8 cellular contexts compared by ENCODE assay signal in genomic region chr2:179842498-179843153, GRCh38. TPM values are rescaled to one million over a fixed set of nuclear protein-coding genes. Genes with fewer than 3 reads are reported as not detected.
A peak's percentile ranks its signal among the peaks of the same experiment; 100 is the strongest.
DNase-seq lines count a peak whose midpoint lies in the region; ATAC-seq and TF ChIP-seq lines count a peak whose summit lies in the region.

No MANE protein-coding gene starts in this region.

- H3K9me2 ChIP-seq in SK-N-SH: no peaks in the 10 kb centered on the region

- ATAC-seq in HG02642 (IDR thresholded peaks at IDR 0.05; ENCODE audit: poor library complexity, unreplicated experiment): peak; percentile 60
- ATAC-seq in HG02759 (IDR thresholded peaks at IDR 0.05; ENCODE audit: unreplicated experiment): no peak

- POLR2A ChIA-PET in SK-N-SH (lab: Yijun Ruan, JAX): no interaction called here

- H3K27me3 ChIP-seq in SK-N-SH (ENCODE audit: insufficient read depth) (no peaks in the 10 kb centered on the region; the same call in 1 of the 2 replicates), suprapubic skin (no peaks in the 10 kb centered on the region)

- no peak overlapping the region for H3K4me2 ChIP-seq in SK-N-SH

- peaks cover 0 to 2% of the 10 kb centered on the region in 2 experiments; a peak in 2 of 4 replicates for H3K4me1 ChIP-seq in SK-N-SH (ENCODE audit: control insufficient read depth in 1 of 2, insufficient read depth in 2 of 2, low read depth in 1 of 2, low read length in 1 of 2)
- no peaks in the 10 kb centered on the region for H3K4me1 ChIP-seq in suprapubic skin

- H3K27ac ChIP-seq in SK-N-SH (ENCODE audit: low read depth in 2 of 2, low read length in 1 of 2) (no peak overlapping the region), suprapubic skin (no peak overlapping the region)

- H2AFZ ChIP-seq in SK-N-SH (ENCODE audit: low read depth): no peak overlapping the region

- TF ChIP-seq CTCF in SK-N-SH (IDR thresholded peaks at IDR 0.05) (peak; percentile 63), suprapubic skin (IDR thresholded peaks at IDR 0.05) (no peak)

- WGBS in SK-N-SH (ENCODE audit: low lambda C conversion rate): 48% methylated on average over 4 of the region's 4 CpGs
- 44% methylated on average over 4 of the region's 4 CpGs for WGBS in suprapubic skin

- H3K4me3 ChIP-seq in SK-N-SH (ENCODE audit: low read depth in 2 of 2, low read length in 1 of 2): no peak overlapping the region
- H3K4me3 ChIP-seq in suprapubic skin: no peak overlapping the region

- no peaks in the 10 kb centered on the region for H3K79me2 ChIP-seq in SK-N-SH (ENCODE audit: insufficient read depth)

- TF ChIP-seq POLR2A in suprapubic skin (IDR thresholded peaks at IDR 0.05): no peak

- CTCF ChIA-PET in SK-N-SH (lab: Yijun Ruan, JAX): interaction anchor here (0.7 to 5.0 kb wide), 17 partner anchors 10 to 235 kb away, joined by 3 to 52 read pairs (median 4); no protein-coding TSS in a partner anchor

- no peak for TF ChIP-seq EP300 in SK-N-SH (IDR thresholded peaks at IDR 0.05; ENCODE audit: borderline replicate concordance in 1 of 2, low read depth in 1 of 2, low read length in 1 of 2)
- no peak for TF ChIP-seq EP300 in suprapubic skin (IDR thresholded peaks at IDR 0.05)

- H4K20me1 ChIP-seq in SK-N-SH (ENCODE audit: insufficient read depth): no peaks in the 10 kb centered on the region

- H3K9me3 ChIP-seq in SK-N-SH (no peaks in the 10 kb centered on the region), suprapubic skin (no peaks in the 10 kb centered on the region)

- no peak overlapping the region for H3K9ac ChIP-seq in SK-N-SH

- H3K36me3 ChIP-seq in SK-N-SH (replicated peaks in 1 of 2; ENCODE audit: control insufficient read depth in 1 of 2, insufficient read depth in 2 of 2, low read length in 1 of 2) (no peaks in the 10 kb centered on the region), suprapubic skin (no peaks in the 10 kb centered on the region)

- H3F3A ChIP-seq in SK-N-SH (replicated peaks; ENCODE audit: insufficient read depth): no peaks in the 10 kb centered on the region

- TF ChIP-seq RAD21 in SK-N-SH (IDR thresholded peaks at IDR 0.05; ENCODE audit: low read length): peak; percentile 85

- peak; percentile 37 for DNase-seq in Daoy (ENCODE audit: low read depth)
- DNase-seq in SK-N-SH: peak; percentile 70
- peak; percentile 23 for DNase-seq in iPS-NIHi11 (ENCODE audit: low spot score)
- no peak for DNase-seq in HuH-7.5 (ENCODE audit: low spot score)
- DNase-seq in GM19238 (ENCODE audit: insufficient read length, low spot score): no peak
- DNase-seq in suprapubic skin (ENCODE audit: low spot score in 2 of 2): no peak

TF ChIP-seq in SK-N-SH, 30 proteins besides CTCF, POLR2A, EP300 and RAD21:
- TF ChIP-seq, protein P1, sequence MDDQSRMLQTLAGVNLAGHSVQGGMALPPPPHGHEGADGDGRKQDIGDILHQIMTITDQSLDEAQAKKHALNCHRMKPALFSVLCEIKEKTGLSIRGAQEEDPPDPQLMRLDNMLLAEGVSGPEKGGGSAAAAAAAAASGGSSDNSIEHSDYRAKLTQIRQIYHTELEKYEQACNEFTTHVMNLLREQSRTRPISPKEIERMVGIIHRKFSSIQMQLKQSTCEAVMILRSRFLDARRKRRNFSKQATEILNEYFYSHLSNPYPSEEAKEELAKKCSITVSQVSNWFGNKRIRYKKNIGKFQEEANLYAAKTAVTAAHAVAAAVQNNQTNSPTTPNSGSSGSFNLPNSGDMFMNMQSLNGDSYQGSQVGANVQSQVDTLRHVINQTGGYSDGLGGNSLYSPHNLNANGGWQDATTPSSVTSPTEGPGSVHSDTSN (IDR thresholded peaks at IDR 0.05): no peak
- TF ChIP-seq SMC3 (IDR thresholded peaks at IDR 0.05; ENCODE audit: low read depth, low read length) (peak; percentile 75), RCOR1 (IDR thresholded peaks at IDR 0.05; ENCODE audit: low read length) (no peak), TAF1 (IDR thresholded peaks at IDR 0.05; ENCODE audit: borderline replicate concordance, low read depth, low read length) (no peak), EZH2phosphoT487 (IDR thresholded peaks at IDR 0.05; ENCODE audit: borderline replicate concordance, low read depth) (no peak), YY1 (IDR thresholded peaks at IDR 0.05; ENCODE audit: low read depth) (no peak)

RNA-seq across cellular contexts. Expression of gene ZNF385B, which starts 18.8 kb away (rescaled TPM):
- not detected in 2 replicates for total RNA-seq in Daoy (2014; rRNA removed; shearing (Covaris generic))
- polyA plus RNA-seq in SK-N-SH (2012; rRNA removed): 0.15 and 0.16 TPM in 2 replicates
- polyA plus RNA-seq in SK-N-SH (2012; cell fraction: cytosol; rRNA removed): 0.12 and 0.13 TPM in 2 replicates
- 0.12 and 0.13 TPM in 2 replicates for polyA plus RNA-seq in SK-N-SH (2012; cell fraction: nucleus; rRNA removed)
- total RNA-seq in suprapubic skin: 1 to 10 TPM in 3 of 4 donors, under 1 TPM in 1; 0.89 to 3.6 (median 1.8) TPM

Comparison
In these comparisons a context has a peak if more than half of its experiments do, and no peak if none do; other contexts are left out.
1. DNase-seq: peak in Daoy (single experiment), SK-N-SH (single experiment) and iPS-NIHi11 (single experiment); none in HuH-7.5 (single experiment), GM19238 (single experiment) and suprapubic skin (0 of 2).